16 cellular contexts compared by ENCODE assay signal in genomic region chr21:32336711-32337110, GRCh38. TPM values are rescaled to one million over a fixed set of nuclear protein-coding genes. Genes with fewer than 3 reads are reported as not detected.
DNase-seq lines count a peak whose midpoint lies in the region; ATAC-seq lines count a peak whose summit lies in the region.
"Had no signal": no experiment of that assay in that cellular context is flagged by ENCODE, and none has a peak within 500 bp of the region (broad histone marks: within the 10 kb centered on the region; RNA-seq: fewer than 3 reads in every experiment).

No MANE protein-coding gene starts in this region.

- no peaks in the 10 kb centered on the region for H3K9me3 Mint-ChIP-seq in stimulated activated naive CD8-positive, alpha-beta T cell treated with anti-CD3 and anti-CD28 coated beads, Interleukin-15, Interleukin-2, amounts not matched to agents 100 ng/mL and 50 ng/mL, for 24 hours
- no peaks in the 10 kb centered on the region for H3K9me3 Mint-ChIP-seq in stimulated activated naive CD8-positive, alpha-beta T cell treated with anti-CD3 and anti-CD28 coated beads, Interleukin-15, amount 100 ng/mL, for 72 hours

- no peak for ATAC-seq in stimulated activated naive CD8-positive, alpha-beta T cell treated with anti-CD3 and anti-CD28 coated beads, Interleukin-15, amount 100 ng/mL, for 72 hours
- ATAC-seq in GM21825 (IDR thresholded peaks at IDR 0.05; ENCODE audit: unreplicated experiment): no peak
- ATAC-seq in left colon: no peak
- no peak for ATAC-seq in HG03521 (IDR thresholded peaks at IDR 0.05; ENCODE audit: unreplicated experiment)

- no peak for DNase-seq in stimulated activated naive CD8-positive, alpha-beta T cell treated with anti-CD3 and anti-CD28 coated beads, Interleukin-15, amount 100 ng/mL, for 72 hours
- DNase-seq in hepatic stellate cell (ENCODE audit: low spot score): peak; percentile 63
- no peak for DNase-seq in left colon
- no peak for DNase-seq in GM19240 (ENCODE audit: insufficient read length, low spot score)
- DNase-seq: activated gamma-delta T cell; effector CD8-positive, alpha-beta T cell; NCI-H1417; stimulated activated CD4-positive, alpha-beta T cell treated with anti-CD3 and anti-CD28 coated beads, Interleukin-1b, Interleukin-23, amount 100 ng/mL, for 48 hours had no signal

- peak overlapping the region; percentile 83 for H3K27ac ChIP-seq in angular gyrus (ENCODE audit: low read depth, low read length)
- H3K27ac ChIP-seq: BLaER1 treated with 17β-estradiol and CSF1 and Interleukin-3, amounts not matched to agents 10 nM and 100 nM; HL-60 had no signal

- peaks cover 84% of the 10 kb centered on the region for H3K36me3 Mint-ChIP-seq in stimulated activated naive CD8-positive, alpha-beta T cell treated with anti-CD3 and anti-CD28 coated beads, Interleukin-15, Interleukin-2, amounts not matched to agents 100 ng/mL and 50 ng/mL, for 24 hours (ENCODE audit: low read depth)

- H3K4me1 Mint-ChIP-seq in stimulated activated naive CD8-positive, alpha-beta T cell treated with anti-CD3 and anti-CD28 coated beads, Interleukin-15, Interleukin-2, amounts not matched to agents 100 ng/mL and 50 ng/mL, for 24 hours (ENCODE audit: low read depth): no peaks in the 10 kb centered on the region
- H3K4me1 Mint-ChIP-seq in stimulated activated naive CD8-positive, alpha-beta T cell treated with anti-CD3 and anti-CD28 coated beads, Interleukin-15, amount 100 ng/mL, for 72 hours: no peaks in the 10 kb centered on the region

- peak overlapping the region; percentile 36 for H3K27ac Mint-ChIP-seq in stimulated activated naive CD8-positive, alpha-beta T cell treated with anti-CD3 and anti-CD28 coated beads, Interleukin-15, Interleukin-2, amounts not matched to agents 100 ng/mL and 50 ng/mL, for 24 hours
- no peak overlapping the region for H3K27ac Mint-ChIP-seq in stimulated activated naive CD8-positive, alpha-beta T cell treated with anti-CD3 and anti-CD28 coated beads, Interleukin-15, amount 100 ng/mL, for 72 hours
- H3K27ac Mint-ChIP-seq: neural progenitor cell had no signal

- no peak overlapping the region for H3K4me3 Mint-ChIP-seq in stimulated activated naive CD8-positive, alpha-beta T cell treated with anti-CD3 and anti-CD28 coated beads, Interleukin-15, Interleukin-2, amounts not matched to agents 100 ng/mL and 50 ng/mL, for 24 hours
- H3K4me3 Mint-ChIP-seq in stimulated activated naive CD8-positive, alpha-beta T cell treated with anti-CD3 and anti-CD28 coated beads, Interleukin-15, amount 100 ng/mL, for 72 hours: no peak overlapping the region
- H3K4me3 Mint-ChIP-seq: neural progenitor cell had no signal

- intact Hi-C loops in left colon (cut with DNase I, micrococcal nuclease): no loop called here

- H3K27me3 Mint-ChIP-seq in stimulated activated naive CD8-positive, alpha-beta T cell treated with anti-CD3 and anti-CD28 coated beads, Interleukin-15, Interleukin-2, amounts not matched to agents 100 ng/mL and 50 ng/mL, for 24 hours: no peaks in the 10 kb centered on the region
- H3K27me3 Mint-ChIP-seq in stimulated activated naive CD8-positive, alpha-beta T cell treated with anti-CD3 and anti-CD28 coated beads, Interleukin-15, amount 100 ng/mL, for 72 hours: no peaks in the 10 kb centered on the region

RNA-seq across cellular contexts. Expression of gene MRAP, which starts 38.1 kb away (rescaled TPM):
- not detected for total RNA-seq in left colon
- total RNA-seq: OCI-LY7 had no signal

RNA-seq across cellular contexts. Expression of gene URB1, which starts 56.1 kb away (rescaled TPM):
- 10 to 100 TPM in 1 of 2 donors, 1 to 10 TPM in 1; 7.3 to 12.6 TPM for total RNA-seq in left colon

RNA-seq across cellular contexts. Expression of gene MIS18A, which starts 57.9 kb away (rescaled TPM):
- total RNA-seq in left colon: 1 to 10 TPM; 6.4 to 9.5 TPM
